ENCODE assay signal across 11 cellular contexts in the genomic region with DNA sequence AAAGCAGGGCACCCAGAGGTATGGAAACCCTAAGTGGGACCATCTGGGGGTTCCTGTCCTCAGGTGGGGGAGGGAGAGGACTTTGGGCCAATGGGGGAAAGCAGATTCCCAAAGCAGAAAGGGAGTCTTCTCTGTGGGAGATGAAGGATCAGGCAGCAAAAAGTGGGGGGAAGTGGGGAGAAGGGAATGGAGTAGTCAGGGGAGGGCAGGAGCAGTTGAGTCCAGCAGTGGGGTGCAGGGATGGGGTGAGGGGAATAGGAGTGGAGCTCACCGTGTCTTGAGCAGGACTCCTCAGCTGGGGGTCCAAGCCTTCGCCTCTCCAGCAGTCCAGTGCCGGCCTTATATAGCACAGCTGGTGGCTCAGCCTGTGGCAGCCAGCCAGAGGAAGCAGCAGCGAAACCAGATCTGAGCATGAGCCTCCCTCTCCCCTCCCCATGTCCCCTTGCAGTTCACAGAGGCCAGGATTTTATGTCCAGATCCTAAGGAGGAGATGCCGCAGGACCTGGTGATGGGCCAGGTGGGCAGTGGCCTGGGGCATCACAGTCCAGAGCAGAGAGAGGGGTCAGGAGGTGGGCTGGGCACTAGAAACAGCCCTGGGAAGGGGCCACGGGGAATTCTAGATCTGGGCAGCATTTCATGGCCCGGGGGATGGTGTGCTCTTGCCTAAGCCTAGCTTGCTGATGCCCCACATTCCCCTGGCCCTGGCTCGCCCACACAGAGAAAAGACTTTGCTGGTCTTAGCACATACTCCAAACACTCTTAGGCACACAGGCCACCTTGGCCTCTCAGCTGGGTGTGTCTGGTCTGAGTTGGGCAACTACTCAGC. TPM values are rescaled to one million over a fixed set of nuclear protein-coding genes. Genes with fewer than 3 reads are reported as not detected.
A peak's percentile ranks its signal among the peaks of the same experiment; 100 is the strongest.
DNase-seq lines count a peak whose midpoint lies in the region; ATAC-seq and TF ChIP-seq lines count a peak whose summit lies in the region.
"Had no signal": no experiment of that assay in that cellular context is flagged by ENCODE, and none has a peak within 500 bp of the region (broad histone marks: within the 10 kb centered on the region; RNA-seq: fewer than 3 reads in every experiment).

A gene with protein sequence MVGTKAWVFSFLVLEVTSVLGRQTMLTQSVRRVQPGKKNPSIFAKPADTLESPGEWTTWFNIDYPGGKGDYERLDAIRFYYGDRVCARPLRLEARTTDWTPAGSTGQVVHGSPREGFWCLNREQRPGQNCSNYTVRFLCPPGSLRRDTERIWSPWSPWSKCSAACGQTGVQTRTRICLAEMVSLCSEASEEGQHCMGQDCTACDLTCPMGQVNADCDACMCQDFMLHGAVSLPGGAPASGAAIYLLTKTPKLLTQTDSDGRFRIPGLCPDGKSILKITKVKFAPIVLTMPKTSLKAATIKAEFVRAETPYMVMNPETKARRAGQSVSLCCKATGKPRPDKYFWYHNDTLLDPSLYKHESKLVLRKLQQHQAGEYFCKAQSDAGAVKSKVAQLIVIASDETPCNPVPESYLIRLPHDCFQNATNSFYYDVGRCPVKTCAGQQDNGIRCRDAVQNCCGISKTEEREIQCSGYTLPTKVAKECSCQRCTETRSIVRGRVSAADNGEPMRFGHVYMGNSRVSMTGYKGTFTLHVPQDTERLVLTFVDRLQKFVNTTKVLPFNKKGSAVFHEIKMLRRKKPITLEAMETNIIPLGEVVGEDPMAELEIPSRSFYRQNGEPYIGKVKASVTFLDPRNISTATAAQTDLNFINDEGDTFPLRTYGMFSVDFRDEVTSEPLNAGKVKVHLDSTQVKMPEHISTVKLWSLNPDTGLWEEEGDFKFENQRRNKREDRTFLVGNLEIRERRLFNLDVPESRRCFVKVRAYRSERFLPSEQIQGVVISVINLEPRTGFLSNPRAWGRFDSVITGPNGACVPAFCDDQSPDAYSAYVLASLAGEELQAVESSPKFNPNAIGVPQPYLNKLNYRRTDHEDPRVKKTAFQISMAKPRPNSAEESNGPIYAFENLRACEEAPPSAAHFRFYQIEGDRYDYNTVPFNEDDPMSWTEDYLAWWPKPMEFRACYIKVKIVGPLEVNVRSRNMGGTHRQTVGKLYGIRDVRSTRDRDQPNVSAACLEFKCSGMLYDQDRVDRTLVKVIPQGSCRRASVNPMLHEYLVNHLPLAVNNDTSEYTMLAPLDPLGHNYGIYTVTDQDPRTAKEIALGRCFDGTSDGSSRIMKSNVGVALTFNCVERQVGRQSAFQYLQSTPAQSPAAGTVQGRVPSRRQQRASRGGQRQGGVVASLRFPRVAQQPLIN (minus strand): TSS at position 317 of the 826 bp plus-strand sequence. CDS start 1,718 bp downstream, outside the sequence.

- peak within 1 kb of the TSS in 3 of 4 donors; percentile 21 to 82 (median 58) for H3K27ac ChIP-seq in esophagus squamous epithelium

- H3K36me3 Mint-ChIP-seq in nephron progenitor cell (ENCODE audit: low read depth), result no peaks in the 10 kb centered on the region

- no peaks in the 10 kb centered on the region for H3K36me3 ChIP-seq in esophagus squamous epithelium
- H3K36me3 ChIP-seq: HAP-1 had no signal

- 45 to 59% methylated on average over 4 to 6 of the region's 8 CpGs for WGBS in esophagus squamous epithelium, 2 donors

- peak within 1 kb of the TSS; percentile 86 for H3K27ac Mint-ChIP-seq in nephron progenitor cell
- H3K27ac Mint-ChIP-seq: B cell had no signal

- H3K4me3 Mint-ChIP-seq in nephron progenitor cell, result peak within 1 kb of the TSS; percentile 15
- H3K4me3 Mint-ChIP-seq: B cell had no signal

- ATAC-seq in GM18909 (IDR thresholded peaks at IDR 0.05; ENCODE audit: poor library complexity, unreplicated experiment), result no peak

- H3K27me3 Mint-ChIP-seq in nephron progenitor cell (ENCODE audit: low read depth, poor library complexity), result peaks cover 10% of the 10 kb centered on the region

- TF ChIP-seq CTCF in esophagus squamous epithelium (IDR thresholded peaks at IDR 0.05) (no peak), nephron progenitor cell (IDR thresholded peaks at IDR 0.05) (no peak)

- TF ChIP-seq POLR2A in esophagus squamous epithelium (IDR thresholded peaks at IDR 0.05), result no peak

- no peaks in the 10 kb centered on the region for H3K9me3 ChIP-seq in esophagus squamous epithelium
- H3K9me3 ChIP-seq: HAP-1 had no signal

- H3K9me3 Mint-ChIP-seq in nephron progenitor cell, result no peaks in the 10 kb centered on the region

- peak within 1 kb of the TSS in 3 of 4 donors; percentile 4 to 41 (median 19) for H3K4me3 ChIP-seq in esophagus squamous epithelium
- H3K4me3 ChIP-seq: HAP-1 had no signal

- no peaks in the 10 kb centered on the region for H3K27me3 ChIP-seq in esophagus squamous epithelium

- peaks cover 61% of the 10 kb centered on the region for H3K4me1 Mint-ChIP-seq in nephron progenitor cell
- H3K4me1 Mint-ChIP-seq: B cell had no signal

- H3K4me1 ChIP-seq in esophagus squamous epithelium, result peaks cover 6 to 22% (median 12%) of the 10 kb centered on the region in 3 donors

- DNase-seq in AG08395 (ENCODE audit: low spot score), result peak; percentile 28
- peak; percentile 12 for DNase-seq in NCI-H2196 treated with DMSO at 0.1 percent for 48 hours (lab: John Stamatoyannopoulos, UW; ENCODE audit: unreplicated experiment)
- no peak for DNase-seq in esophagus squamous epithelium (lab: John Stamatoyannopoulos, UW)
- peak; percentile 35 for DNase-seq in nephron progenitor cell
- no peak for DNase-seq in NCI-H2227 treated with DMSO at 0.1 percent for 48 hours (lab: John Stamatoyannopoulos, UW)
- DNase-seq in T1000 (lab: John Stamatoyannopoulos, UW), result no peak
- no peak for DNase-seq in NCI-H187 treated with DMSO at 0.1 percent for 48 hours (lab: John Stamatoyannopoulos, UW)

- intact Hi-C loops in esophagus squamous epithelium (cut with DNase I), result no loop called here

RNA-seq across cellular contexts. Expression of the gene that starts here (rescaled TPM):
- 10 to 100 TPM in 1 of 4 donors, 1 to 10 TPM in 3; 2.5 to 78.0 (median 5.5) TPM for total RNA-seq in esophagus squamous epithelium
- total RNA-seq: SK-MEL-5 had no signal

Comparison
In these comparisons a context has a peak if more than half of its experiments do, and no peak if none do; other contexts are left out.
1. DNase-seq: peak in AG08395 (single experiment), NCI-H2196 treated with DMSO at 0.1 percent for 48 hours (single experiment) and nephron progenitor cell (single experiment); none in esophagus squamous epithelium (single experiment), NCI-H2227 treated with DMSO at 0.1 percent for 48 hours (single experiment), T1000 (single experiment) and NCI-H187 treated with DMSO at 0.1 percent for 48 hours (single experiment).